8 cellular contexts compared by ENCODE assay signal in genomic region chr14:64338616-64339316, GRCh38.
A peak's percentile ranks its signal among the peaks of the same experiment; 100 is the strongest.
DNase-seq lines count a peak whose midpoint lies in the region; ATAC-seq and TF ChIP-seq lines count a peak whose summit lies in the region.

No MANE protein-coding gene starts in this region.

- no peaks in the 10 kb centered on the region; the same call in 1 of the 2 replicates for H3K36me3 ChIP-seq in OCI-LY1 (ENCODE audit: insufficient read depth, low read length)

- H3K9ac ChIP-seq in OCI-LY1 (ENCODE audit: low read length) = peak overlapping the region; percentile 99

- TF ChIP-seq CTCF in OCI-LY1 (IDR thresholded peaks at IDR 0.05; ENCODE audit: low read length) = no peak

- peak; percentile 86 for ATAC-seq in GM21526 (IDR thresholded peaks at IDR 0.05; ENCODE audit: low FRiP score, unreplicated experiment)

- peak overlapping the region; percentile 85 for H3K27ac ChIP-seq in OCI-LY1 (ENCODE audit: low read depth, low read length, poor library complexity, severe bottlenecking)

- H3K4me2 ChIP-seq in OCI-LY1 (ENCODE audit: low read length) = peak overlapping the region; percentile 95

- H3F3A ChIP-seq in OCI-LY1 (ENCODE audit: insufficient read depth, low read length) = no peaks in the 10 kb centered on the region

- H3K9me3 ChIP-seq in OCI-LY1 (ENCODE audit: low read length) = peaks cover 11% of the 10 kb centered on the region

- H2AFZ ChIP-seq in OCI-LY1 (ENCODE audit: low read length) = no peak overlapping the region

- H3K4me3 ChIP-seq in OCI-LY1 (ENCODE audit: low read depth, low read length, poor library complexity, severe bottlenecking) = peak overlapping the region; percentile 96

- peaks cover 5% of the 10 kb centered on the region; the same call in 1 of the 2 replicates for H3K79me2 ChIP-seq in OCI-LY1 (ENCODE audit: insufficient read depth, low read length)

- peaks cover 22% of the 10 kb centered on the region for H3K4me1 ChIP-seq in OCI-LY1 (ENCODE audit: insufficient read depth, low read length, severe bottlenecking)

- no peaks in the 10 kb centered on the region for H3K27me3 ChIP-seq in OCI-LY1 (ENCODE audit: insufficient read depth, low read length)

- no peaks in the 10 kb centered on the region for H4K20me1 ChIP-seq in OCI-LY1 (ENCODE audit: insufficient read depth, low read length)

- H3K9me2 ChIP-seq in OCI-LY1 (ENCODE audit: low read depth, low read length) = no peaks in the 10 kb centered on the region

- peak; percentile 99 for DNase-seq in DMS 273 (lab: John Stamatoyannopoulos, UW; ENCODE audit: unreplicated experiment)
- peak; percentile 68 for DNase-seq in HuH-7 (ENCODE audit: low spot score)
- DNase-seq in activated T-cell treated with anti-CD3 and anti-CD28 coated beads for 1 hour (ENCODE audit: low read depth) = peak; percentile 73
- peak; percentile 96 for DNase-seq in epidermal melanocyte (ENCODE audit: insufficient read length, low spot score)
- DNase-seq in middle frontal gyrus (ENCODE audit: extremely low spot score, low spot score) = peak; percentile 89
- DNase-seq in stimulated activated CD8-positive, alpha-beta memory T cell treated with anti-CD3 and anti-CD28 coated beads, Interleukin-2, amount 100 ng/mL, for 1 hour (ENCODE audit: low read depth in 2 of 2) = peak; percentile 68 to 71

Comparison
In these comparisons a context has a peak if more than half of its experiments do, and no peak if none do; other contexts are left out.
1. Peak in every context shown above with its lines: DNase-seq, ATAC-seq, H3K4me3 ChIP-seq and H3K27ac ChIP-seq.